Comparison of ENCODE assay signal across 3 cellular contexts in genomic region chr16:74288065-74288464, GRCh38.
"Had no signal": no experiment of that assay in that cellular context is flagged by ENCODE, and none has a peak within 500 bp of the region (broad histone marks: within the 10 kb centered on the region; RNA-seq: fewer than 3 reads in every experiment).

No MANE protein-coding gene starts in this region.

- ATAC-seq: GM12878 had no signal

- H3K4me3 ChIP-seq: GM12878 had no signal

- DNase-seq: GDM1, GF-D8 had no signal
